8 cellular contexts compared by ENCODE assay signal in genomic region chr5:171484460-171484899, GRCh38.
A peak's percentile ranks its signal among the peaks of the same experiment; 100 is the strongest.
DNase-seq lines count a peak whose midpoint lies in the region; ATAC-seq, FAIRE-seq and TF ChIP-seq lines count a peak whose summit lies in the region.

No MANE protein-coding gene starts in this region.

- no peaks in the 10 kb centered on the region for H3K4me1 ChIP-seq in ovary (ENCODE audit: insufficient read depth)

- intact Hi-C loops in ovary (cut with DNase I), result no loop called here

- DNase-seq in BJ (ENCODE audit: low read depth) (no peak), HTR-8/SVneo (ENCODE audit: insufficient read length, low spot score) (peak; percentile 48), ovary (peak in 3 of 5 donors; percentile 33 to 44 (median 33)), amniotic stem cell (lab: John Stamatoyannopoulos, UW) (no peak)
- peak; percentile 20 to 48 for DNase-seq in activated CD4-positive, alpha-beta T cell treated with anti-CD3 and anti-CD28 coated beads for 4 hours
- DNase-seq in effector CD8-positive, alpha-beta T cell (lab: John Stamatoyannopoulos, UW), result peak; percentile 23

- POLR2A ChIA-PET in BJ (lab: Charles Lee), result no interaction called here

- no peaks in the 10 kb centered on the region for H3K36me3 ChIP-seq in BJ (ENCODE audit: control insufficient read depth, insufficient read depth, low read length)
- H3K36me3 ChIP-seq in ovary, result no peaks in the 10 kb centered on the region

- WGBS in ovary, 3 donors, result 34 to 50% (median 41%) methylated on average over 7 of the region's 7 CpGs

- ATAC-seq in HG03280 (IDR thresholded peaks at IDR 0.05; ENCODE audit: unreplicated experiment) (no peak), GM19328 (IDR thresholded peaks at IDR 0.05; ENCODE audit: unreplicated experiment) (no peak)

- TF ChIP-seq EP300 in ovary (IDR thresholded peaks at IDR 0.05), result no peak

- FAIRE-seq in HTR-8/SVneo (lab: Jason Lieb, UNC), result no peak

- H3K9me3 ChIP-seq in ovary, result no peaks in the 10 kb centered on the region

- no peak overlapping the region for H3K4me3 ChIP-seq in BJ (ENCODE audit: low read depth, low read length)
- no peak overlapping the region for H3K4me3 ChIP-seq in ovary

- CTCF ChIA-PET in BJ (lab: Yijun Ruan, JAX), result interaction anchor here (0.6 to 3.2 kb wide), 15 partner anchors 9 to 423 kb away, joined by 3 to 11 read pairs (median 3); no protein-coding TSS in a partner anchor

- no peak overlapping the region for H3K27ac ChIP-seq in ovary

- H3K27me3 ChIP-seq in BJ (ENCODE audit: control insufficient read depth, insufficient read depth, low read length), result peaks cover 8% of the 10 kb centered on the region
- H3K27me3 ChIP-seq in ovary, result no peaks in the 10 kb centered on the region

- TF ChIP-seq CTCF in BJ (IDR thresholded peaks at IDR 0.05; ENCODE audit: insufficient read depth, low read depth, low read length) (peak; percentile 78), ovary (IDR thresholded peaks at IDR 0.05) (peak in 1 of 3 donors; percentile 30)

- no peak for TF ChIP-seq POLR2A in ovary (IDR thresholded peaks at IDR 0.05)

Comparison
In these comparisons a context has a peak if more than half of its experiments do, and no peak if none do; other contexts are left out.
1. DNase-seq: peak in HTR-8/SVneo (single experiment), activated CD4-positive, alpha-beta T cell treated with anti-CD3 and anti-CD28 coated beads for 4 hours (2 of 2), effector CD8-positive, alpha-beta T cell (single experiment) and ovary (3 of 5); none in BJ (single experiment) and amniotic stem cell (single experiment).